Comparison of ENCODE assay signal across 8 cellular contexts in genomic region chr4:10018818-10019438, GRCh38. TPM values are rescaled to one million over a fixed set of nuclear protein-coding genes. Genes with fewer than 3 reads are reported as not detected.
DNase-seq lines count a peak whose midpoint lies in the region; ATAC-seq and TF ChIP-seq lines count a peak whose summit lies in the region.

No MANE protein-coding gene starts in this region.

- peak; percentile 76 for TF ChIP-seq CTCF in epithelial cell of esophagus (IDR thresholded peaks at IDR 0.05; ENCODE audit: insufficient read depth, low read depth, low read length, missing control alignments)

- peak; percentile 84 to 94 (median 92) for DNase-seq in CD4-positive, CD25-positive, alpha-beta regulatory T cell
- DNase-seq in NOMO-1 (lab: John Stamatoyannopoulos, UW; ENCODE audit: unreplicated experiment in 2 of 2): peak; percentile 95 to 98
- peak; percentile 83 for DNase-seq in activated T-cell treated with anti-CD3 and anti-CD28 coated beads for 24 hours (ENCODE audit: low read depth)
- peak; percentile 96 for DNase-seq in epithelial cell of esophagus (ENCODE audit: low read depth)
- DNase-seq in middle frontal gyrus (ENCODE audit: extremely low spot score, low spot score): peak; percentile 89
- DNase-seq in stimulated activated CD8-positive, alpha-beta memory T cell treated with anti-CD3 and anti-CD28 coated beads, Interleukin-2, amount 100 ng/mL, for 1 hour (ENCODE audit: low read depth in 2 of 2): peak; percentile 73 to 78

- peak overlapping the region; percentile 89 to 97 (median 91) for H3K4me3 Mint-ChIP-seq in CD4-positive, CD25-positive, alpha-beta regulatory T cell

- H3K27ac ChIP-seq in CD4-positive, CD25-positive, alpha-beta regulatory T cell (ENCODE audit: insufficient read depth, low read length, poor library complexity, severe bottlenecking): peak overlapping the region; percentile 79

- ATAC-seq in CD4-positive, CD25-positive, alpha-beta regulatory T cell (ENCODE audit: low read depth in 2 of 2): peak; percentile 97 to 98
- ATAC-seq in GM19351 (IDR thresholded peaks at IDR 0.05; ENCODE audit: unreplicated experiment) (peak; percentile 97), HG03521 (IDR thresholded peaks at IDR 0.05; ENCODE audit: unreplicated experiment) (peak; percentile 99)

- peak overlapping the region; percentile 77 for H3K4me3 ChIP-seq in CD4-positive, CD25-positive, alpha-beta regulatory T cell (ENCODE audit: low read depth, low read length)
- peak overlapping the region; percentile 41 for H3K4me3 ChIP-seq in epithelial cell of esophagus (ENCODE audit: low read length)

- H3K4me1 Mint-ChIP-seq in CD4-positive, CD25-positive, alpha-beta regulatory T cell: peaks cover 0 to 20% (median 8%) of the 10 kb centered on the region in 4 donors

- H3K4me1 ChIP-seq in CD4-positive, CD25-positive, alpha-beta regulatory T cell (ENCODE audit: control insufficient read depth, insufficient read depth, low read length, poor library complexity, severe bottlenecking): peaks cover 13% of the 10 kb centered on the region

- H3K27ac Mint-ChIP-seq in CD4-positive, CD25-positive, alpha-beta regulatory T cell: peak overlapping the region; percentile 90 to 97 (median 93)

- H3K36me3 Mint-ChIP-seq in CD4-positive, CD25-positive, alpha-beta regulatory T cell: no peaks in the 10 kb centered on the region

- no peaks in the 10 kb centered on the region for H3K27me3 Mint-ChIP-seq in CD4-positive, CD25-positive, alpha-beta regulatory T cell

- H3K36me3 ChIP-seq in CD4-positive, CD25-positive, alpha-beta regulatory T cell (ENCODE audit: control insufficient read depth, insufficient read depth, low read length): no peaks in the 10 kb centered on the region

- H3K27me3 ChIP-seq in CD4-positive, CD25-positive, alpha-beta regulatory T cell (ENCODE audit: control insufficient read depth, insufficient read depth, low read length): no peaks in the 10 kb centered on the region

- H3K9me3 ChIP-seq in CD4-positive, CD25-positive, alpha-beta regulatory T cell (ENCODE audit: control insufficient read depth in 2 of 2, low read length in 2 of 2): no peaks in the 10 kb centered on the region

- H3K9me3 Mint-ChIP-seq in CD4-positive, CD25-positive, alpha-beta regulatory T cell: no peaks in the 10 kb centered on the region

RNA-seq across cellular contexts. Expression of gene SLC2A9, which starts 2.4 kb away (rescaled TPM):
- 5.7 TPM for total RNA-seq in CD4-positive, CD25-positive, alpha-beta regulatory T cell
- 1 to 10 TPM in 1 of 4 donors, under 1 TPM in 3; 0.41 to 1.7 (median 0.62) TPM for polyA plus RNA-seq in CD4-positive, CD25-positive, alpha-beta regulatory T cell

Comparison
In these comparisons a context has a peak if more than half of its experiments do, and no peak if none do; other contexts are left out.
1. Peak in every context shown above with its lines: DNase-seq, ATAC-seq, H3K4me3 ChIP-seq and H3K27ac ChIP-seq.